ENCODE assay signal across 24 cellular contexts in the genomic region with DNA sequence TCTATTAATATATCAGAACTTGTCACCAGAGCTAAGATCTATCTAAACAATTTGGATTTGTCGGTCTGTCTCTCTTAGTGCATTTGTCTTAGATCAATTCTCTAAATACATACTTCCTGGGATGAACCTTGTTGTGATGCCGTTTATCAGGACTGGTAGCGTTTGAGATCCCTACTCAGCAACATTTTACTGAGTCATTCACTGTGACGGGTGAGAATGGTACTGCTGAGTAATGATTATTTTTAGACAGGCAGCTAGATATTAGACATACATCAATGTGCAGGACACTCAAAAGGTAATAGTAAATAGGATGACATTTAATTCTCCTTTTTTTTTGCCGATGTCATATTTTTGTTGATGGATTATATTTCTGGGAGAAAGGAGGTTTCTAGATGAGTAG.
DNase-seq lines count a peak whose midpoint lies in the region; ATAC-seq, FAIRE-seq and TF ChIP-seq lines count a peak whose summit lies in the region.
"Had no signal": no experiment of that assay in that cellular context is flagged by ENCODE, and none has a peak within 500 bp of the region (broad histone marks: within the 10 kb centered on the region; RNA-seq: fewer than 3 reads in every experiment).

No MANE protein-coding gene starts in this region.

- H3K36me3 ChIP-seq in neuronal stem cell (replicated peaks in 1 of 2; ENCODE audit: control insufficient read depth in 2 of 2, insufficient read depth in 2 of 2, low read length in 2 of 2) (no peaks in the 10 kb centered on the region), left ventricle myocardium inferior (no peaks in the 10 kb centered on the region)
- H3K36me3 ChIP-seq: upper lobe of right lung, WERI-Rb-1 had no signal

- no peak for ATAC-seq in HG03045 (IDR thresholded peaks at IDR 0.05; ENCODE audit: unreplicated experiment)
- ATAC-seq in left lobe of liver: no peak
- ATAC-seq: sciatic nerve, upper lobe of right lung had no signal

- H2BK120ac ChIP-seq in neuronal stem cell (ENCODE audit: low read depth, low read length): no peak overlapping the region

- peaks cover 0 to 2% of the 10 kb centered on the region in 2 donors for H3K4me1 ChIP-seq in neuronal stem cell (ENCODE audit: control insufficient read depth in 2 of 2, insufficient read depth in 1 of 2, low read depth in 1 of 2, low read length in 2 of 2)
- H3K4me1 ChIP-seq in left ventricle myocardium inferior: no peaks in the 10 kb centered on the region
- H3K4me1 ChIP-seq: upper lobe of right lung had no signal

- H3K27me3 ChIP-seq in neuronal stem cell (ENCODE audit: control insufficient read depth in 3 of 3, insufficient read depth in 3 of 3, low read depth in 1 of 3, low read length in 3 of 3): no peaks in the 10 kb centered on the region
- no peaks in the 10 kb centered on the region for H3K27me3 ChIP-seq in left ventricle myocardium inferior (ENCODE audit: low read depth)
- H3K27me3 ChIP-seq: dorsolateral prefrontal cortex, upper lobe of right lung had no signal

- no peak overlapping the region for H3K23ac ChIP-seq in neuronal stem cell (ENCODE audit: low read depth, low read length, poor library complexity)

- H2BK15ac ChIP-seq in neuronal stem cell (ENCODE audit: low read length): no peak overlapping the region

- intact Hi-C loops in left ventricle myocardium inferior (cut with micrococcal nuclease): no loop called here

- no peak overlapping the region for H3K4ac ChIP-seq in neuronal stem cell (ENCODE audit: low read length)

- no peaks in the 10 kb centered on the region for H3K79me1 ChIP-seq in neuronal stem cell (ENCODE audit: low read depth, low read length)

- H4K8ac ChIP-seq in neuronal stem cell (ENCODE audit: low read depth, low read length): no peak overlapping the region

- TF ChIP-seq CTCF in choroid plexus epithelial cell (conservative IDR thresholded peaks at IDR 0.05; ENCODE audit: low read depth, low read length) (no peak), left ventricle myocardium inferior (IDR thresholded peaks at IDR 0.05; ENCODE audit: borderline replicate concordance) (no peak)

- no peak overlapping the region for H2AFZ ChIP-seq in neuronal stem cell (ENCODE audit: low read length)

- H3K18ac ChIP-seq in neuronal stem cell (ENCODE audit: low read length): no peak overlapping the region

- H3K9ac ChIP-seq in neuronal stem cell (ENCODE audit: low read depth, low read length, poor library complexity): no peak overlapping the region

- H3K27ac ChIP-seq in neuronal stem cell (replicated peaks; ENCODE audit: low read length): no peak overlapping the region
- no peak overlapping the region for H3K27ac ChIP-seq in left ventricle myocardium inferior (replicated peaks)
- H3K27ac ChIP-seq: dorsolateral prefrontal cortex, upper lobe of right lung, WERI-Rb-1 had no signal

- no peak overlapping the region for H3K4me2 ChIP-seq in neuronal stem cell (ENCODE audit: insufficient read depth, low read length, poor library complexity, severe bottlenecking)

- H3K9me3 ChIP-seq in neuronal stem cell (replicated peaks in 1 of 2; ENCODE audit: control insufficient read depth in 2 of 2, insufficient read depth in 1 of 2, low read depth in 1 of 2, low read length in 2 of 2): peaks cover 0 to 2% of the 10 kb centered on the region in 2 donors
- no peaks in the 10 kb centered on the region for H3K9me3 ChIP-seq in left ventricle myocardium inferior (replicated peaks)
- H3K9me3 ChIP-seq: upper lobe of right lung had no signal

- no peak overlapping the region for H2BK5ac ChIP-seq in neuronal stem cell (ENCODE audit: low read length)

- no peak overlapping the region for H4K91ac ChIP-seq in neuronal stem cell (ENCODE audit: low read depth, low read length, poor library complexity)

- no peak overlapping the region for H3K4me3 ChIP-seq in choroid plexus epithelial cell (ENCODE audit: low read depth, low read length)
- H3K4me3 ChIP-seq in neuronal stem cell (ENCODE audit: low read length in 2 of 2): no peak overlapping the region
- no peak overlapping the region for H3K4me3 ChIP-seq in left ventricle myocardium inferior
- H3K4me3 ChIP-seq: dorsolateral prefrontal cortex, upper lobe of right lung had no signal

- no peak overlapping the region for H2BK12ac ChIP-seq in neuronal stem cell (ENCODE audit: low read length)

- FAIRE-seq in RCC 7860 (lab: Jason Lieb, UNC): peak; percentile 67
- FAIRE-seq: keratinocyte had no signal

- no CpG with 5 or more reads among the region's 5 CpGs for WGBS in neuronal stem cell (ENCODE audit: extremely low coverage in 2 of 2, insufficient read length in 2 of 2, insufficient replicate concordance in 1 of 2), 2 donors

- DNase-seq in HT1080 (ENCODE audit: low read depth) (peak; percentile 27), RCC 7860 (ENCODE audit: low spot score) (peak; percentile 64), choroid plexus epithelial cell (ENCODE audit: low read depth) (peak; percentile 38), myocyte (ENCODE audit: low read depth) (peak; percentile 39), neuronal stem cell (ENCODE audit: low spot score) (no peak), left ventricle myocardium inferior (no peak), left lobe of liver (ENCODE audit: low spot score) (no peak)
- DNase-seq: activated CD4-positive, alpha-beta T cell treated with anti-CD3 and anti-CD28 coated beads for 48 hours; activated CD8-positive, alpha-beta memory T cell treated with anti-CD3 and anti-CD28 coated beads for 24 hours; activated effector memory CD4-positive, alpha-beta T cell treated with anti-CD3 and anti-CD28 coated beads, Interleukin-2, amount 50 U/mL, for 16 hours; activated naive CD8-positive, alpha-beta T cell treated with anti-CD3 and anti-CD28 coated beads, Interleukin-2, amount 10 ng/mL, durations not matched to agents 7 days and 5 days; DMS79; dorsolateral prefrontal cortex; HCEC 1CT; NCI-H1105 treated with DMSO at 0.1 percent for 48 hours; NCI-H1930; posterior cingulate gyrus; stimulated activated CD4-positive, alpha-beta T cell treated with anti-CD3 and anti-CD28 coated beads, Interleukin-4, amount 100 ng/mL, for 4 hours; stimulated activated naive B cell treated with anti-CD40 and anti-IgM and Interleukin-4, amounts not matched to agents 10 μg/mL and 1 μg/mL and 100 μg/mL, for 72 hours; upper lobe of right lung; WERI-Rb-1 had no signal

- H2AK5ac ChIP-seq in neuronal stem cell (ENCODE audit: low read depth, low read length): no peak overlapping the region

- no peak overlapping the region for H3K14ac ChIP-seq in neuronal stem cell (ENCODE audit: low read length)

Comparison
In these comparisons a context has a peak if more than half of its experiments do, and no peak if none do; other contexts are left out.
1. DNase-seq: peak in HT1080 (single experiment), RCC 7860 (single experiment), choroid plexus epithelial cell (single experiment) and myocyte (single experiment); none in neuronal stem cell (single experiment), left ventricle myocardium inferior (single experiment) and left lobe of liver (single experiment).